ENCODE assay signal across 3 cellular contexts in genomic region chr9:16033253-16033652, GRCh38.
"Had no signal": no experiment of that assay in that cellular context is flagged by ENCODE, and none has a peak within 500 bp of the region (broad histone marks: within the 10 kb centered on the region; RNA-seq: fewer than 3 reads in every experiment).

No MANE protein-coding gene starts in this region.

- H3K27ac ChIP-seq: HL-60 had no signal

- DNase-seq: KBM-7 had no signal

- H3K4me2 ChIP-seq: GM23338 had no signal

- H3K4me3 ChIP-seq: GM23338 had no signal

- H2AFZ ChIP-seq: GM23338 had no signal
